9 cellular contexts compared by ENCODE assay signal in genomic region chr16:75250089-75250808, GRCh38. TPM values are rescaled to one million over a fixed set of nuclear protein-coding genes. Genes with fewer than 3 reads are reported as not detected.
DNase-seq lines count a peak whose midpoint lies in the region; ATAC-seq and TF ChIP-seq lines count a peak whose summit lies in the region.
"Had no signal": no experiment of that assay in that cellular context is flagged by ENCODE, and none has a peak within 500 bp of the region (broad histone marks: within the 10 kb centered on the region; RNA-seq: fewer than 3 reads in every experiment).

No MANE protein-coding gene starts in this region.

- peaks cover 92% of the 10 kb centered on the region for H3K27me3 Mint-ChIP-seq in stimulated activated naive CD8-positive, alpha-beta T cell treated with anti-CD3 and anti-CD28 coated beads, Interleukin-15, amount 100 ng/mL, for 72 hours

- intact Hi-C loops in adrenal gland (cut with DNase I), result no loop called here

- TF ChIP-seq CTCF in adrenal gland (IDR thresholded peaks at IDR 0.05), result no peak

- TF ChIP-seq POLR2A in adrenal gland (IDR thresholded peaks at IDR 0.05), result no peak

- H3K4me1 ChIP-seq in HAP-1, result peaks cover 8% of the 10 kb centered on the region
- H3K4me1 ChIP-seq in adrenal gland (replicated peaks in 1 of 2), result peaks cover 41 to 92% of the 10 kb centered on the region in 2 donors
- peaks cover 28% of the 10 kb centered on the region for H3K4me1 ChIP-seq in iPS-15b (ENCODE audit: control insufficient read depth, insufficient read depth, low read length)

- H3K9me3 ChIP-seq in HAP-1 (no peaks in the 10 kb centered on the region), adrenal gland (replicated peaks in 1 of 3) (no peaks in the 10 kb centered on the region), iPS-15b (ENCODE audit: control insufficient read depth, insufficient read depth, low read length) (no peaks in the 10 kb centered on the region)

- 1 to 5% (median 4%) methylated on average over 13 to 29 of the region's 29 CpGs for WGBS in adrenal gland, 4 donors

- H3K4me3 Mint-ChIP-seq in stimulated activated naive CD8-positive, alpha-beta T cell treated with anti-CD3 and anti-CD28 coated beads, Interleukin-15, amount 100 ng/mL, for 72 hours, result peak overlapping the region; percentile 29 to 42

- H3K36me3 ChIP-seq in HAP-1 (replicated peaks), result no peaks in the 10 kb centered on the region
- H3K36me3 ChIP-seq in adrenal gland (replicated peaks in 1 of 2), result no peaks in the 10 kb centered on the region
- H3K36me3 ChIP-seq in iPS-15b (ENCODE audit: control insufficient read depth, insufficient read depth, low read length), result peaks cover 6% of the 10 kb centered on the region

- H3K27me3 ChIP-seq in HAP-1 (ENCODE audit: low read depth) (no peaks in the 10 kb centered on the region), adrenal gland (no peaks in the 10 kb centered on the region), iPS-15b (ENCODE audit: control insufficient read depth, insufficient read depth, low read length) (no peaks in the 10 kb centered on the region)

- peak overlapping the region in 4 of 5 donors; percentile 77 to 96 (median 87) for H3K27ac ChIP-seq in adrenal gland
- H3K27ac ChIP-seq: KMS-11 had no signal

- no peak for DNase-seq in HAP-1 (ENCODE audit: low spot score in 2 of 2)
- peak in 3 of 7 donors; percentile 55 to 64 (median 62) for DNase-seq in adrenal gland
- DNase-seq in stimulated activated naive CD8-positive, alpha-beta T cell treated with anti-CD3 and anti-CD28 coated beads, Interleukin-15, amount 100 ng/mL, for 72 hours, result no peak
- DNase-seq in NCI-H2029 (lab: John Stamatoyannopoulos, UW), result no peak

- H3K27ac Mint-ChIP-seq in stimulated activated naive CD8-positive, alpha-beta T cell treated with anti-CD3 and anti-CD28 coated beads, Interleukin-15, amount 100 ng/mL, for 72 hours, result no peak overlapping the region

- in situ Hi-C loops in HAP-1 (cut with MboI; ENCODE audit: low sequenced_read_pairs), result no loop called here

- H3K4me1 Mint-ChIP-seq in stimulated activated naive CD8-positive, alpha-beta T cell treated with anti-CD3 and anti-CD28 coated beads, Interleukin-15, amount 100 ng/mL, for 72 hours, result peaks cover 16% of the 10 kb centered on the region

- no peak for ATAC-seq in stimulated activated naive CD8-positive, alpha-beta T cell treated with anti-CD3 and anti-CD28 coated beads, Interleukin-15, amount 100 ng/mL, for 72 hours
- ATAC-seq in GM21515 (IDR thresholded peaks at IDR 0.05; ENCODE audit: unreplicated experiment) (no peak), GM21390 (IDR thresholded peaks at IDR 0.05; ENCODE audit: unreplicated experiment) (no peak), HG03432 (IDR thresholded peaks at IDR 0.05; ENCODE audit: unreplicated experiment) (no peak)

- peak overlapping the region; percentile 73 for H3K9ac ChIP-seq in iPS-15b (ENCODE audit: low read depth, low read length)
- H3K9ac ChIP-seq: KMS-11 had no signal

- H3K9me3 Mint-ChIP-seq in stimulated activated naive CD8-positive, alpha-beta T cell treated with anti-CD3 and anti-CD28 coated beads, Interleukin-15, amount 100 ng/mL, for 72 hours, result no peaks in the 10 kb centered on the region

- H3K4me3 ChIP-seq in HAP-1, result peak overlapping the region; percentile 62
- H3K4me3 ChIP-seq in adrenal gland, result peak overlapping the region; percentile 27 to 93 (median 70)
- peak overlapping the region; percentile 87 for H3K4me3 ChIP-seq in iPS-15b (ENCODE audit: low read depth, low read length)

RNA-seq across cellular contexts. Expression of gene BCAR1, which starts 1.2 kb away (rescaled TPM):
- 10 to 100 TPM; 55.4 to 74.9 (median 66.8) TPM for total RNA-seq in adrenal gland
- polyA plus RNA-seq in adrenal gland, result 10 to 100 TPM; 10.2 to 87.7 (median 54.3) TPM

RNA-seq across cellular contexts. Expression of gene CTRB1, which starts 31.5 kb away (rescaled TPM):
- 1 to 10 TPM in 5 of 8 donors, under 1 TPM in 1, not detected in 2; 0.67 to 9.9 (median 1.7) TPM for total RNA-seq in adrenal gland
- 1 to 10 TPM in 2 of 3 donors, not detected in 1; 2.0 to 4.2 TPM for polyA plus RNA-seq in adrenal gland

RNA-seq across cellular contexts. Expression of gene CTRB2, which starts 43.3 kb away (rescaled TPM):
- total RNA-seq in adrenal gland, result 10 to 100 TPM in 1 of 8 donors, 1 to 10 TPM in 3, not detected in 4; 1.5 to 15.1 (median 5.8) TPM
- polyA plus RNA-seq in adrenal gland, result 1 to 10 TPM in 1 of 3 donors, under 1 TPM in 1, not detected in 1; 0.88 to 2.5 TPM
